Comparison of ENCODE assay signal across 18 cellular contexts in the genomic region with DNA sequence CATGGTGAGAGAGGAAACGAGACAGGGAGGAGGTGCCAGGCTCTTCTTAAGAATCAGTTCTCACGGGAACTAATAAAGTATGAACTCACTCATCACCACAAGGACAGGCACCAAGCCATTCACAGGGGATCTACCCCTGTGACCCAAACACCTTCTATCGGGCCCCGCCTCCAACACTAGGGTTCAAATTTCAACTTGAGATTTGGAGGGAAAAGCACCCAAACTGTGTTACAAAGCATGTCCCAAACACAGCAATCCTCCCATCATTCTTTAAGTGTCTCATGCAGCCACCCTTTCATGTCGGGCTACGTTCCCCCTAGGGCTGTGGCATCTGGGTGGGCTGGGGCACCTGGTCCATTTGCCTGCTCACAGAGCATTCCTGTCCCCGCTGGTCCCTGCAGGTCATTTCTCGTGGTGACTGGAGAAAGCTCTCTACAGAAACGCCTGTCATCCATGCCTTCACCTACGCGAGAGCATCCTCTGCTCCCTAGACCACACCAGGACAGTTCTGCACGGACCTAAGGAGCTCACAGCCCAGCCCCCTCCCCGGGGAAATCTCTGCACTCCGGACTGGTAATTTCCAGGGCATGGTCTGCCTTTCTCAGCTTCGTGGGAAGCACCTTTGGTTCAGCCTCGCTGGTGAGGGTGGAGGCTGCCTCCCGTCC.
"Had no signal": no experiment of that assay in that cellular context is flagged by ENCODE, and none has a peak within 500 bp of the region (broad histone marks: within the 10 kb centered on the region; RNA-seq: fewer than 3 reads in every experiment).

No MANE protein-coding gene starts in this region.

- H3K4me1 ChIP-seq: esophagus muscularis mucosa, gastrocnemius medialis, heart right ventricle, stomach had no signal

- H3K36me3 ChIP-seq: colonic mucosa, esophagus muscularis mucosa, gastrocnemius medialis, heart right ventricle, neutrophil, stomach, thoracic aorta, transverse colon had no signal

- H3K9me3 Mint-ChIP-seq: naive thymus-derived CD4-positive, alpha-beta T cell; nephron progenitor cell had no signal

- H3K9me3 ChIP-seq: colonic mucosa, esophagus muscularis mucosa, gastrocnemius medialis, heart right ventricle, neutrophil, stomach, thoracic aorta, transverse colon had no signal

- H3K4me3 Mint-ChIP-seq: naive thymus-derived CD4-positive, alpha-beta T cell; nephron progenitor cell had no signal

- H3K27me3 ChIP-seq: colonic mucosa, stomach, transverse colon had no signal

- FAIRE-seq: islet of Langerhans had no signal

- H3K27ac Mint-ChIP-seq: naive thymus-derived CD4-positive, alpha-beta T cell; nephron progenitor cell had no signal

- H3K36me3 Mint-ChIP-seq: naive thymus-derived CD4-positive, alpha-beta T cell had no signal

- H3K27ac ChIP-seq: colonic mucosa, dorsolateral prefrontal cortex, epithelial cell of prostate, esophagus muscularis mucosa, gastrocnemius medialis, heart right ventricle, neutrophil, stomach, thoracic aorta, transverse colon had no signal

- DNase-seq: colonic mucosa; dorsolateral prefrontal cortex; effector memory CD4-positive, alpha-beta T cell; gastrocnemius medialis; heart right ventricle; hypothalamus; left cardiac atrium; naive thymus-derived CD4-positive, alpha-beta T cell; nephron progenitor cell; stimulated activated naive CD4-positive, alpha-beta T cell; stomach; substantia nigra; transverse colon had no signal

- H3K4me3 ChIP-seq: colonic mucosa, dorsolateral prefrontal cortex, esophagus muscularis mucosa, gastrocnemius medialis, heart right ventricle, stomach, thoracic aorta, transverse colon had no signal
